ENCODE assay signal across 1 cellular context in the genomic region with DNA sequence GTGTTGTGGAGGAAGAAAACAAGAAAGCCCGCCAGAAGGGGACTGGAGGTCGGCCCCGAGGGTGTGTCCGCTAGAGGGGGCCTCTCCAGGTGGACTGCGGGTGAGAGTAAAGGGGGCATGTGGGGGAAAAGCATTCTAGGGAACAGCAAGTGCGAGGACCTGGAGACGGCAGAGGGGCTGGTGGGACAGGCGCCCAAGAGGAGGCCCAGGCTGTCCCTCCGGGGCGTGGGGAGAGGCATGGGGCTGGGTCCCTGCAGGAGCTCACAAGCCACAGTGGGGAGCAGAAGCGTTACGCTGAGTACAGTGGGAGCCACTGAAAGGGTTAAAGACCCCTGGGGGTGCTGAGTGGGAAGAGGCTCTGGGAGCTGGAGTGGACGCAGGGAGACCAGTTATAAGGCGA.
TF ChIP-seq lines count a peak whose summit lies in the region.

No MANE protein-coding gene starts in this region.

TF ChIP-seq in HepG2, 621 proteins besides CTCF, POLR2A, EP300 and RAD21:
- TF ChIP-seq NFIB (CRISPR knock-in tag; IDR thresholded peaks at IDR 0.05; ENCODE audit: borderline replicate concordance) (no peak), ZNF652 (CRISPR knock-in tag; IDR thresholded peaks at IDR 0.05; ENCODE audit: borderline replicate concordance, low read depth) (peak; percentile 44; the same call in 1 of the 2 replicates)
